18 cellular contexts compared by ENCODE assay signal in the genomic region with DNA sequence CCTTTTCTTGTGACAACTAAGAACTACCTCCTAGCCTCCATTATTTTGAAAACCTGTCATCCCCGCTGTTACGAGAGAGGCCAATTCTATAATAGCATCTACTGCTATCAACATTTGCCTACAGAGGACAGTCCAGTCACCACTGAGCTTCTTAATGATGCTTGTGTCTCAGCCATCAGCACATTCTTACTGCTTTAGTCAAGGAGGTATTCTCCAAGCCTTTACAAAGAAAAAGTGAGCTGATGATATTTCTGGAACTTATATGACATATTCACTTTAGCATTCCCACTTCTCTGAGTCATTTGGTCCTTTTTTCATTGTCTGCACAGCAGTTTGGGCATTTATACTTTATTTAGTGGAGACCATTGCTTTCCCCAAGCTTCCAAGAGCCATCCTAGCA.
"Had no signal": no experiment of that assay in that cellular context is flagged by ENCODE, and none has a peak within 500 bp of the region (broad histone marks: within the 10 kb centered on the region; RNA-seq: fewer than 3 reads in every experiment).

No MANE protein-coding gene starts in this region.

- H3K36me3 Mint-ChIP-seq: naive B cell, T-cell had no signal

- H3K9ac ChIP-seq: neural progenitor cell had no signal

- H2AFZ ChIP-seq: neural progenitor cell had no signal

- H3K4me3 Mint-ChIP-seq: naive B cell, neural progenitor cell, T-cell had no signal

- H3K27me3 Mint-ChIP-seq: naive B cell, T-cell had no signal

- H3K4me1 ChIP-seq: ascending aorta, colonic mucosa, esophagus muscularis mucosa, neural progenitor cell, right lobe of liver, suprapubic skin had no signal

- DNase-seq: activated CD4-positive, alpha-beta T cell treated with anti-CD3 and anti-CD28 coated beads, Interleukin-2, amount 50 U/mL, for 1 hour; activated CD8-positive, alpha-beta memory T cell treated with anti-CD3 and anti-CD28 coated beads for 24 hours; activated naive CD4-positive, alpha-beta T cell; caudate nucleus; colonic mucosa; glutamatergic neuron; naive B cell; ovary; right lobe of liver; stimulated activated naive CD8-positive, alpha-beta T cell treated with anti-CD3 and anti-CD28 coated beads, Interleukin-15, Interleukin-2, amounts not matched to agents 100 U/mL and 50 U/mL, for 24 hours; T-cell; T-helper 9 cell had no signal

- H3K4me1 Mint-ChIP-seq: naive B cell, neural progenitor cell, T-cell had no signal

- H3K27ac ChIP-seq: ascending aorta, colonic mucosa, esophagus muscularis mucosa, neural progenitor cell, ovary, right lobe of liver, suprapubic skin had no signal

- H3K27ac Mint-ChIP-seq: naive B cell, neural progenitor cell, T-cell had no signal

- ATAC-seq: activated CD4-positive, CD25-positive, alpha-beta regulatory T cell treated with anti-CD3 and anti-CD28 coated beads, Interleukin-2, amount 50 U/mL, for 24 hours; right lobe of liver; stimulated activated naive CD8-positive, alpha-beta T cell treated with anti-CD3 and anti-CD28 coated beads, Interleukin-15, Interleukin-2, amounts not matched to agents 100 U/mL and 50 U/mL, for 24 hours; T-cell had no signal

- H3K4me3 ChIP-seq: ascending aorta, colonic mucosa, esophagus muscularis mucosa, lung, neural progenitor cell, ovary, right lobe of liver, suprapubic skin had no signal

- H3K9me3 Mint-ChIP-seq: neural progenitor cell had no signal

- H3K27me3 ChIP-seq: ascending aorta, colonic mucosa, esophagus muscularis mucosa, neural progenitor cell, ovary, right lobe of liver, suprapubic skin had no signal

- H3K4me2 ChIP-seq: neural progenitor cell had no signal

- H3K36me3 ChIP-seq: ascending aorta, colonic mucosa, esophagus muscularis mucosa, neural progenitor cell, ovary, right lobe of liver, suprapubic skin had no signal

- H3K9me3 ChIP-seq: ascending aorta, colonic mucosa, esophagus muscularis mucosa, ovary, right lobe of liver, suprapubic skin had no signal
